In the genomic region with DNA sequence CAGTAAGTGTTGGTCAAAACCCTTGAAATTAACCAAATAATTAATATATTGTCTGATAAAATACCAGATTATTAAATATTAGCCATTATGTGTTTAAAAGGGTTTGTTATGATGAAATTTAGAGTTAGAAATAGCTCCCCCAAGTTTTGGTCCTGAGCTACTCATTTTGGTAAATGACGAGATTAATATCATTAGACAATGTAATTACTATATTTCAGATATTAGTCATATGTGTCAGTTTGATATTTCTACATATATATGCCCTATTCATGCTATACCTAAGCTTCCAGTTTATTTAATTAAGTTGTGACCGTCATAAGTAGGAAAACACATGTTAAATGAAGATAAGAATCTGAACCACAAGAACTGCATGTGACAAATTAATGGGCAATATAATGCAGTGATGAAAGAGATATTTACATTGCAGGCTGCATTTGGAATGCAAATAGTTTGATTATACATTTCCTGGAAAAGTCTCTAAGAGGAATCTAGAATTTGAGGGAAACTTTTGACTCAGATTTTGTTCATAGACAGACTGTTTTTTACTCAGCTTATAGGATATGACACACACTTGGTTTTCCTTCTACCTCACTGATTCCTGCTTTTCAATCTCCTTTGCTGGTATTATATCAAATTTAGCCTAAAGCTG, we compare ENCODE assay signal across 28 cellular contexts.
DNase-seq lines count a peak whose midpoint lies in the region; ATAC-seq, FAIRE-seq and TF ChIP-seq lines count a peak whose summit lies in the region.
"Had no signal": no experiment of that assay in that cellular context is flagged by ENCODE, and none has a peak within 500 bp of the region (broad histone marks: within the 10 kb centered on the region; RNA-seq: fewer than 3 reads in every experiment).

No MANE protein-coding gene starts in this region.

- CTCF ChIA-PET in IMR-90 (lab: Yijun Ruan, JAX) (interaction anchor here (0.9 to 1.1 kb wide), 2 partner anchors 216 to 227 kb away, joined by 3 read pairs; no protein-coding TSS in a partner anchor), GM12878 (lab: Yijun Ruan, JAX) (interaction anchor here (0.7 to 14.2 kb wide), 15 partner anchors 8 to 339 kb away, joined by 3 to 192 read pairs (median 5); a partner anchor contains a TSS)

- H3K18ac ChIP-seq in IMR-90 (ENCODE audit: low read depth, low read length): no peak overlapping the region

- no peak overlapping the region for H3K27ac ChIP-seq in IMR-90 (ENCODE audit: insufficient read depth, low read length)
- no peak overlapping the region for H3K27ac ChIP-seq in GM12878 (ENCODE audit: control insufficient read depth, insufficient read depth)
- H3K27ac ChIP-seq in hepatocyte: peak overlapping the region; percentile 26
- H3K27ac ChIP-seq: pancreas, SJSA1, suprapubic skin had no signal

- H3K9me1 ChIP-seq in IMR-90 (ENCODE audit: insufficient read depth, low read length): peaks cover 2% of the 10 kb centered on the region; the same call in 1 of the 2 replicates

- no peak overlapping the region for H3K23ac ChIP-seq in IMR-90 (ENCODE audit: low read depth, low read length)

- intact Hi-C loops in IMR-90 (cut with micrococcal nuclease): loop anchor here (5.0 to 10.0 kb wide), 4 partner anchors 387 to 1967 kb away; no protein-coding TSS in a partner anchor
- intact Hi-C loops in GM12878 (cut with micrococcal nuclease; ENCODE audit: unreplicated experiment): loop anchor here (5.0 kb wide), 2 partner anchors 82 to 387 kb away; no protein-coding TSS in a partner anchor

- peak overlapping the region; percentile 63 for H2BK5ac ChIP-seq in IMR-90 (ENCODE audit: low read depth, low read length, poor library complexity, severe bottlenecking)

- no peak overlapping the region for H3K4me2 ChIP-seq in IMR-90 (ENCODE audit: low read depth, low read length)
- no peak overlapping the region for H3K4me2 ChIP-seq in GM12878 (ENCODE audit: control insufficient read depth, insufficient read depth)
- no peak overlapping the region for H3K4me2 ChIP-seq in hepatocyte

- H3K36me3 ChIP-seq in IMR-90 (ENCODE audit: control insufficient read depth, insufficient read depth, low read length): no peaks in the 10 kb centered on the region
- no peaks in the 10 kb centered on the region for H3K36me3 ChIP-seq in GM12878 (ENCODE audit: control insufficient read depth in 2 of 2, insufficient read depth in 2 of 2, low read length in 1 of 2)
- no peaks in the 10 kb centered on the region for H3K36me3 ChIP-seq in hepatocyte (replicated peaks; ENCODE audit: insufficient read depth, low read depth)
- H3K36me3 ChIP-seq: pancreas, SJSA1, suprapubic skin had no signal

- H2BK120ac ChIP-seq in IMR-90 (ENCODE audit: low read depth, low read length): no peak overlapping the region; the same call in 1 of the 2 replicates

- H2AFZ ChIP-seq in IMR-90 (replicated peaks; ENCODE audit: low read length, poor library complexity): no peak overlapping the region
- H2AFZ ChIP-seq in GM12878 (ENCODE audit: control insufficient read depth, low read depth, low read length): no peak overlapping the region
- no peak overlapping the region for H2AFZ ChIP-seq in hepatocyte

- no peak for FAIRE-seq in GM12878 (lab: Jason Lieb, UNC)
- FAIRE-seq: H1, pancreas had no signal

- H3K4ac ChIP-seq in IMR-90 (ENCODE audit: low read depth, low read length): no peak overlapping the region

- no peak overlapping the region for H3K14ac ChIP-seq in IMR-90 (replicated peaks; ENCODE audit: low read depth, low read length)

- H4K20me1 ChIP-seq in IMR-90 (ENCODE audit: insufficient read depth, low read length) (no peaks in the 10 kb centered on the region), GM12878 (ENCODE audit: control insufficient read depth, insufficient read depth) (no peaks in the 10 kb centered on the region), hepatocyte (ENCODE audit: insufficient read depth, poor library complexity, severe bottlenecking) (no peaks in the 10 kb centered on the region)

- POLR2A ChIA-PET in IMR-90 (lab: Charles Lee; ENCODE audit: unreplicated experiment) (no interaction called here), GM12878 (lab: Charles Lee) (interaction anchor here (0.7 to 0.8 kb wide), 2 partner anchors 18 to 100 kb away, joined by 3 read pairs; no protein-coding TSS in a partner anchor)

- peak overlapping the region; percentile 64; the same call in 1 of the 3 replicates for H2BK15ac ChIP-seq in IMR-90 (ENCODE audit: low read depth, low read length)

- H4K8ac ChIP-seq in IMR-90 (ENCODE audit: low read depth in 2 of 2, low read length in 2 of 2): peak overlapping the region in 1 of 2 experiments; percentile 51; a peak in 1 of 4 replicates

- ATAC-seq in IMR-90 (ENCODE audit: low read depth): peak; percentile 21; the same call in 1 of the 2 replicates
- peak; percentile 17; the same call in 2 of the 3 replicates for ATAC-seq in GM12878
- ATAC-seq in HG02642 (IDR thresholded peaks at IDR 0.05; ENCODE audit: poor library complexity, unreplicated experiment): no peak
- ATAC-seq: pancreas; stimulated activated naive B cell treated with anti-CD40 and anti-IgM and Interleukin-4, amounts not matched to agents 10 μg/mL and 1 μg/mL and 100 μg/mL, for 72 hours had no signal

- TF ChIP-seq RAD21 in IMR-90 (IDR thresholded peaks at IDR 0.05; ENCODE audit: low read length) (no peak), GM12878 (IDR thresholded peaks at IDR 0.05; ENCODE audit: insufficient read depth, low read depth, low read length) (no peak)

- dilution Hi-C loops in IMR-90 (cut with HindIII; ENCODE audit: low sequenced_read_pairs, unreplicated experiment): no loop called here

- H3K79me2 ChIP-seq in GM12878 (ENCODE audit: control insufficient read depth, insufficient read depth, low read length) (no peaks in the 10 kb centered on the region), hepatocyte (no peaks in the 10 kb centered on the region)

- H3K9me3 ChIP-seq in IMR-90 (ENCODE audit: control insufficient read depth, insufficient read depth, low read length) (no peaks in the 10 kb centered on the region), GM12878 (replicated peaks; ENCODE audit: control insufficient read depth, insufficient read depth, low read length) (no peaks in the 10 kb centered on the region), hepatocyte (ENCODE audit: low read depth) (no peaks in the 10 kb centered on the region)
- H3K9me3 ChIP-seq: pancreas, SJSA1, suprapubic skin had no signal

- H2AK9ac ChIP-seq in IMR-90 (replicated peaks; ENCODE audit: low read depth, low read length, poor library complexity): no peak overlapping the region

- RAD21 ChIA-PET in GM12878 (lab: Charles Lee; ENCODE audit: unreplicated experiment): interaction anchor here (0.5 to 6.3 kb wide), 16 partner anchors 9 to 408 kb away, joined by 3 to 96 read pairs (median 4); no protein-coding TSS in a partner anchor

- no peak overlapping the region; the same call in 1 of the 2 replicates for H3K56ac ChIP-seq in IMR-90 (ENCODE audit: extremely low read depth, insufficient read depth, low read length)

- H3K9me2 ChIP-seq in hepatocyte (replicated peaks; ENCODE audit: insufficient read depth): no peaks in the 10 kb centered on the region

- SMC1A ChIA-PET in GM12878 (lab: Charles Lee; ENCODE audit: uncharacterized antibody, unreplicated experiment): interaction anchor here (0.6 to 8.0 kb wide), 21 partner anchors 9 to 415 kb away, joined by 3 to 110 read pairs (median 5); no protein-coding TSS in a partner anchor

- 0% methylated on average over 1 of the region's 2 CpGs; no CpG with 5 or more reads in 1 of the 2 experiments for WGBS in IMR-90 (ENCODE audit: extremely low coverage in 2 of 2, insufficient read length in 1 of 2), 2 experiments
- WGBS in GM12878 (ENCODE audit: insufficient coverage, insufficient replicate concordance, low lambda C conversion rate, missing lambda C conversion rate): 4% methylated on average over 2 of the region's 2 CpGs
- WGBS in hepatocyte (ENCODE audit: low lambda C conversion rate, missing lambda C conversion rate): 73% methylated on average over 2 of the region's 2 CpGs

- no peak overlapping the region for H3K9ac ChIP-seq in IMR-90 (ENCODE audit: low read depth, low read length)
- no peak overlapping the region for H3K9ac ChIP-seq in GM12878 (ENCODE audit: control insufficient read depth, insufficient read depth, low read length)

- H3K27me3 ChIP-seq in IMR-90 (ENCODE audit: control insufficient read depth, insufficient read depth, low read length): peaks cover 4% of the 10 kb centered on the region; the same call in 1 of the 2 replicates
- no peaks in the 10 kb centered on the region for H3K27me3 ChIP-seq in GM12878 (replicated peaks in 1 of 2; ENCODE audit: control insufficient read depth in 2 of 2, insufficient read depth in 2 of 2, low read length in 1 of 2)
- H3K27me3 ChIP-seq in hepatocyte: no peaks in the 10 kb centered on the region
- H3K27me3 ChIP-seq: pancreas had no signal

- H2BK20ac ChIP-seq in IMR-90 (ENCODE audit: low read depth, low read length): peak overlapping the region; percentile 57; the same call in 1 of the 2 replicates

- BruUV-seq in IMR-90 (replicated peaks; lab: Mats Ljungman, UMichigan) (no TSS peak), GM12878 (replicated peaks; lab: Mats Ljungman, UMichigan) (no TSS peak)

- no peak for TF ChIP-seq EP300 in GM12878 (IDR thresholded peaks at IDR 0.05; ENCODE audit: borderline replicate concordance in 1 of 2, control insufficient read depth in 1 of 2, low read depth in 2 of 2, low read length in 2 of 2)

- DNase-seq in EH (ENCODE audit: low read depth) (peak; percentile 47), IMR-90 (peak; percentile 56), GM12878 (ENCODE audit: low read depth, low spot score) (no peak), hepatocyte (ENCODE audit: low spot score) (no peak), NCI-H2196 (lab: John Stamatoyannopoulos, UW; ENCODE audit: unreplicated experiment) (no peak), HT-29 (ENCODE audit: low spot score) (no peak), GM13977 (ENCODE audit: low spot score) (no peak)
- DNase-seq: activated CD4-positive, alpha-beta T cell treated with anti-CD3 and anti-CD28 coated beads for 1 hour; activated effector memory CD4-positive, alpha-beta T cell treated with Interleukin-2 at 50 U/mL for 16 hours; activated naive CD8-positive, alpha-beta T cell treated with anti-CD3 and anti-CD28 coated beads, Interleukin-2, amount 10 ng/mL, durations not matched to agents 7 days and 5 days; activated T-cell treated with anti-CD3 and anti-CD28 coated beads for 4 hours; C1 segment of cervical spinal cord; DMS79 treated with DMSO at 0.1 percent for 48 hours; foreskin melanocyte; hippocampal formation; immature natural killer cell; NCI-H2029; NCI-H2227 treated with DMSO at 0.1 percent for 48 hours; NCI-H526 treated with DMSO at 0.1 percent for 48 hours; pancreas; retina; stimulated activated CD4-positive, alpha-beta T cell treated with anti-CD3 and anti-CD28 coated beads, Interleukin-4, amount 100 ng/mL, for 24 hours; stimulated activated naive B cell treated with anti-CD40 and anti-IgM and Interleukin-4, amounts not matched to agents 10 μg/mL and 1 μg/mL and 100 μg/mL, for 72 hours; T-helper 1 cell had no signal

- in situ Hi-C loops in IMR-90 (cut with MboI; ENCODE audit: low sequenced_read_pairs): loop anchor here (10.0 to 25.0 kb wide), 5 partner anchors 210 to 1210 kb away; no protein-coding TSS in a partner anchor
- in situ Hi-C loops in GM12878 (cut with MboI): loop anchor here (5.0 to 10.0 kb wide), 4 partner anchors 93 to 1210 kb away; no protein-coding TSS in a partner anchor
- in situ Hi-C loops in GM13977 (cut with MboI; ENCODE audit: low pct_unique_long_range_greater_than_20kb, low sequenced_read_pairs, unreplicated experiment): loop anchor here (25.0 kb wide), 2 partner anchors 342 to 1192 kb away; no protein-coding TSS in a partner anchor

- no peak for TF ChIP-seq CTCF in IMR-90 (conservative IDR thresholded peaks at IDR 0.05; ENCODE audit: low read depth, low read length)
- no peak for TF ChIP-seq CTCF in GM12878 (IDR thresholded peaks at IDR 0.05 in 2 of 3, conservative IDR thresholded peaks at IDR 0.05 in 1 of 3; ENCODE audit: control insufficient read depth in 2 of 3, extremely low read depth in 1 of 3, insufficient read depth in 1 of 3, low read depth in 3 of 3, low read length in 3 of 3)
- TF ChIP-seq CTCF in hepatocyte (IDR thresholded peaks at IDR 0.05; ENCODE audit: poor library complexity): no peak
- TF ChIP-seq CTCF in GM13977 (IDR thresholded peaks at IDR 0.05; ENCODE audit: extremely low read depth, insufficient read depth, missing control alignments): no peak

- TF ChIP-seq POLR2A in IMR-90 (IDR thresholded peaks at IDR 0.05; ENCODE audit: low read depth, low read length) (no peak), GM12878 (IDR thresholded peaks at IDR 0.05; ENCODE audit: low read depth, low read length) (no peak)

- no peak overlapping the region for H2AK5ac ChIP-seq in IMR-90 (ENCODE audit: low read depth, low read length)

- no peak overlapping the region for H3K4me3 ChIP-seq in IMR-90 (ENCODE audit: insufficient read depth, low read depth, low read length)
- no peak overlapping the region for H3K4me3 ChIP-seq in GM12878
- H3K4me3 ChIP-seq in hepatocyte: no peak overlapping the region
- H3K4me3 ChIP-seq: pancreas, SJSA1, suprapubic skin had no signal

- H3K4me1 ChIP-seq in IMR-90 (ENCODE audit: control insufficient read depth, insufficient read depth, low read length): peaks cover 5% of the 10 kb centered on the region; the same call in 1 of the 2 replicates
- H3K4me1 ChIP-seq in GM12878 (ENCODE audit: control insufficient read depth, insufficient read depth, low read length): peaks cover under 1% of the 10 kb centered on the region; the same call in 1 of the 2 replicates
- H3K4me1 ChIP-seq in hepatocyte (ENCODE audit: insufficient read depth): peaks cover 7% of the 10 kb centered on the region
- H3K4me1 ChIP-seq: pancreas, suprapubic skin had no signal

- H3K79me1 ChIP-seq in IMR-90 (ENCODE audit: low read depth in 1 of 2, low read length in 2 of 2): no peaks in the 10 kb centered on the region

- H4K91ac ChIP-seq in IMR-90 (ENCODE audit: insufficient read depth, low read depth, low read length): no peak overlapping the region

- H4K5ac ChIP-seq in IMR-90 (ENCODE audit: low read depth, low read length): no peak overlapping the region

Comparison
In these comparisons a context has a peak if more than half of its experiments do, and no peak if none do; other contexts are left out.
1. DNase-seq: peak in EH (single experiment) and IMR-90 (single experiment); none in GM12878 (single experiment), hepatocyte (single experiment), NCI-H2196 (single experiment), HT-29 (single experiment) and GM13977 (single experiment).